8 cellular contexts compared by ENCODE assay signal in genomic region chr22:19103881-19104821, GRCh38. TPM values are rescaled to one million over a fixed set of nuclear protein-coding genes. Genes with fewer than 3 reads are reported as not detected.
A peak's percentile ranks its signal among the peaks of the same experiment; 100 is the strongest.
DNase-seq lines count a peak whose midpoint lies in the region; ATAC-seq lines count a peak whose summit lies in the region.
"Had no signal": no experiment of that assay in that cellular context is flagged by ENCODE, and none has a peak within 500 bp of the region (broad histone marks: within the 10 kb centered on the region; RNA-seq: fewer than 3 reads in every experiment).

No MANE protein-coding gene starts in this region.

- no peaks in the 10 kb centered on the region for H3K27me3 Mint-ChIP-seq in naive thymus-derived CD8-positive, alpha-beta T cell

- POLR2A ChIA-PET in naive thymus-derived CD8-positive, alpha-beta T cell (lab: Charles Lee), result interaction anchor here (9.3 kb wide), 1 partner anchor 18 kb away, joined by 112 read pairs; the partner anchor contains the start of gene DGCR2

- H3K27ac ChIP-seq in angular gyrus (ENCODE audit: low read depth, low read length), result peak overlapping the region; percentile 37

- ATAC-seq in naive thymus-derived CD8-positive, alpha-beta T cell, result no peak
- ATAC-seq in HG03196 (IDR thresholded peaks at IDR 0.05; ENCODE audit: unreplicated experiment), result no peak

- H3K36me3 Mint-ChIP-seq in naive thymus-derived CD8-positive, alpha-beta T cell, result peaks cover 0 to 22% (median 0%) of the 10 kb centered on the region in 3 donors

- DNase-seq in EH (ENCODE audit: low read depth) (peak; percentile 12), cortex of kidney (lab: John Stamatoyannopoulos, UW) (no peak), MV-4-11 (lab: John Stamatoyannopoulos, UW) (no peak)
- DNase-seq in naive thymus-derived CD8-positive, alpha-beta T cell, result no peak
- DNase-seq: activated gamma-delta T cell, KBM-7 had no signal

- peak overlapping the region in 7 of 10 donors; percentile 6 to 80 (median 33) for H3K27ac Mint-ChIP-seq in naive thymus-derived CD8-positive, alpha-beta T cell

- no peaks in the 10 kb centered on the region for H3K9me3 Mint-ChIP-seq in naive thymus-derived CD8-positive, alpha-beta T cell

- H3K4me1 Mint-ChIP-seq in naive thymus-derived CD8-positive, alpha-beta T cell, result peaks cover 35 to 75% (median 56%) of the 10 kb centered on the region in 4 donors

- H3K4me3 Mint-ChIP-seq in naive thymus-derived CD8-positive, alpha-beta T cell, result peak overlapping the region in 1 of 10 donors; percentile 54

RNA-seq across cellular contexts. Expression of gene DGCR2, which starts 18.1 kb away (rescaled TPM):
- 10 to 100 TPM; 63.3 to 66.6 TPM for total RNA-seq in naive thymus-derived CD8-positive, alpha-beta T cell
- polyA plus RNA-seq in naive thymus-derived CD8-positive, alpha-beta T cell, result 10 to 100 TPM; 29.5 to 61.8 (median 37.8) TPM

RNA-seq across cellular contexts. Expression of gene TSSK2, which starts 27.0 kb away (rescaled TPM):
- total RNA-seq in naive thymus-derived CD8-positive, alpha-beta T cell, result not detected
- not detected for polyA plus RNA-seq in naive thymus-derived CD8-positive, alpha-beta T cell

RNA-seq across cellular contexts. Expression of gene ESS2, which starts 40.3 kb away (rescaled TPM):
- 10 to 100 TPM; 20.1 to 20.7 TPM for total RNA-seq in naive thymus-derived CD8-positive, alpha-beta T cell
- polyA plus RNA-seq in naive thymus-derived CD8-positive, alpha-beta T cell, result 10 to 100 TPM in 1 of 3 donors, 1 to 10 TPM in 2; 4.5 to 11.2 (median 6.9) TPM

RNA-seq across cellular contexts. Expression of gene GSC2, which starts 45.9 kb away (rescaled TPM):
- not detected for total RNA-seq in naive thymus-derived CD8-positive, alpha-beta T cell
- not detected for polyA plus RNA-seq in naive thymus-derived CD8-positive, alpha-beta T cell
